11 cellular contexts compared by ENCODE assay signal in the genomic region with DNA sequence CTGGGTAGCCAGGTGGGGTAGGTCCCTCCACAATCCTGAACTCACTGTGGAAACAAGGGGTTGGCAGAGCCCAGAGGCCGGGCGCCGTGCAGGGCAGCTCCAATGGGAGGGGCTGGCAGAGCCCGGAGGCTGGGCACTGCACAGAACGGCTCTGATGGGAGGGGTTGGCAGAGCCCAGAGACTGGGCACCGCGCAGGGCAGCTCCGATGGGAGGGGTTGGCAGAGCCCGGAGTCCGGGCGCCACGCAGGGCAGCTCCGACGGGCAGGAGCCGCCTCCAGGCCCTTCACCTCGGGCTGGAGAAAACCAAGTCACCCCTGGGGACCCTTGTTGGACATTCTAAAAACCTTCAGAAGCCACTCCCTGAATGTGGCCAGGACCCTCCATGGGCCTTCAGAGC. TPM values are rescaled to one million over a fixed set of nuclear protein-coding genes. Genes with fewer than 3 reads are reported as not detected.
A peak's percentile ranks its signal among the peaks of the same experiment; 100 is the strongest.
DNase-seq lines count a peak whose midpoint lies in the region; ATAC-seq and TF ChIP-seq lines count a peak whose summit lies in the region.
"Had no signal": no experiment of that assay in that cellular context is flagged by ENCODE, and none has a peak within 500 bp of the region (broad histone marks: within the 10 kb centered on the region; RNA-seq: fewer than 3 reads in every experiment).

No MANE protein-coding gene starts in this region.

- WGBS in esophagus muscularis mucosa = 40% methylated on average over 3 of the region's 16 CpGs
- 70 to 71% methylated on average over 4 to 14 of the region's 16 CpGs for WGBS in testis, 2 donors

- H3K79me2 ChIP-seq in OCI-LY7 (ENCODE audit: insufficient read depth, low read depth, low read length) = no peaks in the 10 kb centered on the region

- no peak for TF ChIP-seq EP300 in esophagus muscularis mucosa (IDR thresholded peaks at IDR 0.05)

- DNase-seq in NCI-H2196 treated with DMSO at 0.1 percent for 48 hours (lab: John Stamatoyannopoulos, UW; ENCODE audit: unreplicated experiment) (peak; percentile 83), esophagus muscularis mucosa (ENCODE audit: extremely low spot score) (no peak), midbrain (lab: John Stamatoyannopoulos, UW) (peak; percentile 90), testis (peak; percentile 62), OCI-LY7 (ENCODE audit: low spot score) (no peak)
- DNase-seq in activated naive CD4-positive, alpha-beta T cell treated with anti-CD3 and anti-CD28 coated beads, Interleukin-2, amount 50 U/mL, for 16 hours = no peak
- no peak for DNase-seq in activated naive CD8-positive, alpha-beta T cell treated with anti-CD3 and anti-CD28 coated beads, Interleukin-2, amount 50 U/mL, for 24 hours
- DNase-seq: activated CD8-positive, alpha-beta memory T cell treated with anti-CD3 and anti-CD28 coated beads, Interleukin-2, amount 50 U/mL, for 4 hours; NCI-H345; RPMI8226 had no signal

- ATAC-seq in GM18867 (IDR thresholded peaks at IDR 0.05; ENCODE audit: unreplicated experiment) = no peak
- no peak for ATAC-seq in activated naive CD8-positive, alpha-beta T cell treated with anti-CD3 and anti-CD28 coated beads, Interleukin-2, amount 50 U/mL, for 24 hours

- no peaks in the 10 kb centered on the region for H3K27me3 Mint-ChIP-seq in activated naive CD8-positive, alpha-beta T cell treated with anti-CD3 and anti-CD28 coated beads, Interleukin-2, amount 50 U/mL, for 24 hours

- CTCF ChIA-PET in OCI-LY7 (lab: Charles Lee; ENCODE audit: unreplicated experiment) = no interaction called here

- H3K4me3 Mint-ChIP-seq in activated naive CD8-positive, alpha-beta T cell treated with anti-CD3 and anti-CD28 coated beads, Interleukin-2, amount 50 U/mL, for 24 hours = no peak overlapping the region

- H3K27me3 ChIP-seq in esophagus muscularis mucosa = no peaks in the 10 kb centered on the region
- H3K27me3 ChIP-seq in testis = no peaks in the 10 kb centered on the region

- H3K9me3 Mint-ChIP-seq in activated naive CD8-positive, alpha-beta T cell treated with anti-CD3 and anti-CD28 coated beads, Interleukin-2, amount 50 U/mL, for 24 hours = no peaks in the 10 kb centered on the region

- no TSS peak for BruUV-seq in OCI-LY7 (replicated peaks; lab: Mats Ljungman, UMichigan)

- no peaks in the 10 kb centered on the region for H3K36me3 Mint-ChIP-seq in activated naive CD8-positive, alpha-beta T cell treated with anti-CD3 and anti-CD28 coated beads, Interleukin-2, amount 50 U/mL, for 24 hours (ENCODE audit: low read depth)

- no peak overlapping the region for H3K27ac Mint-ChIP-seq in activated naive CD8-positive, alpha-beta T cell treated with anti-CD3 and anti-CD28 coated beads, Interleukin-2, amount 50 U/mL, for 24 hours

- H2AFZ ChIP-seq in OCI-LY7 (ENCODE audit: low read length) = no peak overlapping the region

- intact Hi-C loops in esophagus muscularis mucosa (cut with DNase I) (loop anchor here (5.0 kb wide), 2 partner anchors 34 to 36 kb away; no protein-coding TSS in a partner anchor), testis (cut with DNase I; ENCODE audit: low total_unique reads) (no loop called here), OCI-LY7 (cut with micrococcal nuclease; ENCODE audit: unreplicated experiment) (no loop called here)

- H3K4me2 ChIP-seq in OCI-LY7 (ENCODE audit: low read length) = no peak overlapping the region

- peaks cover 10% of the 10 kb centered on the region for H3K4me1 Mint-ChIP-seq in activated naive CD8-positive, alpha-beta T cell treated with anti-CD3 and anti-CD28 coated beads, Interleukin-2, amount 50 U/mL, for 24 hours

- TF ChIP-seq CTCF in esophagus muscularis mucosa (IDR thresholded peaks at IDR 0.05) = no peak
- no peak for TF ChIP-seq CTCF in testis (IDR thresholded peaks at IDR 0.05)
- TF ChIP-seq CTCF in OCI-LY7 (conservative IDR thresholded peaks at IDR 0.05; ENCODE audit: low read length) = no peak

- H3K9me2 ChIP-seq in OCI-LY7 (ENCODE audit: insufficient read depth, low read length) = no peaks in the 10 kb centered on the region

- TF ChIP-seq POLR2A in esophagus muscularis mucosa (IDR thresholded peaks at IDR 0.05; ENCODE audit: low read depth) (no peak), testis (IDR thresholded peaks at IDR 0.05) (no peak)

- POLR2A ChIA-PET in OCI-LY7 (lab: Charles Lee) = no interaction called here

- H3K36me3 ChIP-seq in esophagus muscularis mucosa (peaks cover 0 to 19% (median 7%) of the 10 kb centered on the region in 4 donors), testis (ENCODE audit: low read depth, missing control alignments) (no peaks in the 10 kb centered on the region), OCI-LY7 (ENCODE audit: insufficient read depth, low read length) (no peaks in the 10 kb centered on the region)

- H4K20me1 ChIP-seq in OCI-LY7 (ENCODE audit: insufficient read depth, low read length) = no peaks in the 10 kb centered on the region

- H3K9me3 ChIP-seq in esophagus muscularis mucosa = no peaks in the 10 kb centered on the region
- no peaks in the 10 kb centered on the region for H3K9me3 ChIP-seq in testis
- H3K9me3 ChIP-seq in OCI-LY7 (ENCODE audit: low read length) = no peaks in the 10 kb centered on the region

- H3K4me1 ChIP-seq in esophagus muscularis mucosa (peaks cover 89 to 100% (median 100%) of the 10 kb centered on the region in 4 donors), testis (peaks cover 37% of the 10 kb centered on the region), OCI-LY7 (ENCODE audit: insufficient read depth, low read length, poor library complexity, severe bottlenecking) (peaks cover 14% of the 10 kb centered on the region)

- H3K4me3 ChIP-seq in esophagus muscularis mucosa (peak overlapping the region; percentile 10 to 31 (median 15)), testis (no peak overlapping the region), OCI-LY7 (ENCODE audit: low read depth, low read length, poor library complexity, severe bottlenecking) (no peak overlapping the region)

- peak overlapping the region; percentile 85 to 99 (median 94) for H3K27ac ChIP-seq in esophagus muscularis mucosa (replicated peaks in 1 of 4)
- no peak overlapping the region for H3K27ac ChIP-seq in testis
- H3K27ac ChIP-seq in OCI-LY7 (ENCODE audit: low read depth, low read length, poor library complexity, severe bottlenecking) = no peak overlapping the region

RNA-seq across cellular contexts. Expression of gene NACC2, which starts 9.3 kb away (rescaled TPM):
- total RNA-seq in esophagus muscularis mucosa (100 to 1,000 TPM in 3 of 4 donors, 10 to 100 TPM in 1; 93.8 to 192 (median 142) TPM), testis (10 to 100 TPM; 49.5 to 49.7 TPM), OCI-LY7 (2022) (0.63 and 0.72 TPM in 2 replicates)
- 29.3 TPM for polyA plus RNA-seq in testis (ENCODE audit: insufficient read depth, low read depth, low replicate concordance)
- total RNA-seq in OCI-LY7 (2014; rRNA removed; shearing (Covaris generic)) = 0.21 and 0.38 TPM in 2 replicates

RNA-seq across cellular contexts. Expression of gene TMEM250, which starts 32.9 kb away (rescaled TPM):
- total RNA-seq in esophagus muscularis mucosa (10 to 100 TPM; 33.6 to 77.6 (median 59.4) TPM), testis (10 to 100 TPM; 57.8 to 73.0 TPM), OCI-LY7 (2022) (50.5 and 53.8 TPM in 2 replicates)
- polyA plus RNA-seq in testis (ENCODE audit: insufficient read depth, low read depth, low replicate concordance) = 29.4 TPM
- 38.4 and 51.0 TPM in 2 replicates for total RNA-seq in OCI-LY7 (2014; rRNA removed; shearing (Covaris generic))

Comparison
In these comparisons a context has a peak if more than half of its experiments do, and no peak if none do; other contexts are left out.
1. DNase-seq: peak in NCI-H2196 treated with DMSO at 0.1 percent for 48 hours (single experiment), midbrain (single experiment) and testis (single experiment); none in esophagus muscularis mucosa (single experiment), activated naive CD4-positive, alpha-beta T cell treated with anti-CD3 and anti-CD28 coated beads, Interleukin-2, amount 50 U/mL, for 16 hours (single experiment), activated naive CD8-positive, alpha-beta T cell treated with anti-CD3 and anti-CD28 coated beads, Interleukin-2, amount 50 U/mL, for 24 hours (single experiment) and OCI-LY7 (single experiment).
2. H3K27ac ChIP-seq: peak in esophagus muscularis mucosa (4 of 4); none in testis (0 of 2) and OCI-LY7 (single experiment).
3. H3K4me3 ChIP-seq: peak in esophagus muscularis mucosa (4 of 4); none in testis (0 of 2) and OCI-LY7 (single experiment).
4. RNA of gene NACC2, which starts 9.3 kb away (total RNA-seq): 93.8 to 192 TPM in esophagus muscularis mucosa and 49.5 to 49.7 TPM in testis; 0.21 to 0.72 TPM in OCI-LY7; every median in the first group is over 10 times any median in the second.